Comparison of ENCODE assay signal across 24 cellular contexts in genomic region chr1:74611887-74612286, GRCh38.
"Had no signal": no experiment of that assay in that cellular context is flagged by ENCODE, and none has a peak within 500 bp of the region (broad histone marks: within the 10 kb centered on the region; RNA-seq: fewer than 3 reads in every experiment).

No MANE protein-coding gene starts in this region.

- H3K4me2 ChIP-seq: PC-9 had no signal

- H3K9me3 ChIP-seq: adrenal gland, body of pancreas had no signal

- H3K36me3 ChIP-seq: adrenal gland, WERI-Rb-1 had no signal

- DNase-seq: activated CD4-positive, alpha-beta T cell treated with anti-CD3 and anti-CD28 coated beads for 4 hours; activated CD4-positive, alpha-beta T cell treated with anti-CD3 and anti-CD28 coated beads, Interleukin-2, amount 50 U/mL, for 48 hours; activated gamma-delta T cell treated with Interleukin-2 at 50 U/mL for 16 hours; activated naive CD4-positive, alpha-beta T cell treated with anti-CD3 and anti-CD28 coated beads, Interleukin-2, amount 10 ng/mL, durations not matched to agents 7 days and 5 days; activated naive CD8-positive, alpha-beta T cell treated with anti-CD3 and anti-CD28 coated beads for 36 hours; activated T-cell treated with anti-CD3 and anti-CD28 coated beads for 4 hours; activated T-cell treated with anti-CD3 and anti-CD28 coated beads, Interleukin-2, amount 50 U/mL, for 48 hours; adrenal gland; aorta; body of pancreas; cortex of kidney; KG1; NCI-H1092; NCI-H1417 treated with DMSO at 0.1 percent for 48 hours; NCI-H1694; NCI-H2029; NCI-H2107; NCI-H524; PC-9; SHP77 treated with DMSO at 0.1 percent for 48 hours; T-helper 1 cell; WERI-Rb-1 had no signal

- H3K4me3 ChIP-seq: body of pancreas, PC-9 had no signal

- ATAC-seq: activated CD4-positive, CD25-positive, alpha-beta regulatory T cell treated with anti-CD3 and anti-CD28 coated beads, Interleukin-2, amount 50 U/mL, for 24 hours; activated T-helper 17 cell treated with anti-CD3 and anti-CD28 coated beads, Interleukin-2, amount 50 U/mL, for 72 hours; body of pancreas had no signal

- H3K4me1 ChIP-seq: body of pancreas had no signal

- H3K27me3 ChIP-seq: adrenal gland, body of pancreas had no signal

- H3K27ac ChIP-seq: body of pancreas, PC-9, WERI-Rb-1 had no signal
